Comparison of ENCODE assay signal across 4 cellular contexts in genomic region chr20:50704039-50704438, GRCh38. TPM values are rescaled to one million over a fixed set of nuclear protein-coding genes. Genes with fewer than 3 reads are reported as not detected.
"Had no signal": no experiment of that assay in that cellular context is flagged by ENCODE, and none has a peak within 500 bp of the region (broad histone marks: within the 10 kb centered on the region; RNA-seq: fewer than 3 reads in every experiment).

No MANE protein-coding gene starts in this region.

RNA-seq across cellular contexts. Expression of gene RIPOR3, which starts 12.7 kb away (rescaled TPM):
- total RNA-seq: naive thymus-derived CD8-positive, alpha-beta T cell; natural killer cell treated with Interleukin-12 subunit alpha and Interleukin-12 subunit beta and Interleukin-15 and Interleukin-18, amount 100 ng/mL, for 72 hours; pulmonary artery endothelial cell had no signal
- polyA plus RNA-seq: neural cell had no signal
